Comparison of ENCODE assay signal across 6 cellular contexts in the genomic region with DNA sequence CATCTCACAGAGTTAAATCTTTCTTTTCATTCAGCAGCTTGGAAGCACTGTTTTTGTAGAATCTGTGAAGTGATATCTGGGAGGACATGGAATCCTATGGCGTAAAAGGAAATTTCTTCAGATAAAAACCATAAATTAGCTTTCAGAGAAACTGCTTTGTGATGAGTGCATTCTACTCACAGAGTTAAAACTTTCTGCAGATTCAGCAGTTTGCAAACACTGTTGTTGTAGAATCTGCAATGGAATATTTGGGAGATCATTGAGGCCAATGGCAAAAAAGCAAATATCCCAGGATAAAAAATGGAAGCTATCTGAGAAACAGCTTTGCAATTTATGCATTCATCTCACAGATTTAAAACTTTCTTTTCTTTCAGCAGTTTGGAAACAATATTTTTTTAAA.
"Had no signal": no experiment of that assay in that cellular context is flagged by ENCODE, and none has a peak within 500 bp of the region (broad histone marks: within the 10 kb centered on the region; RNA-seq: fewer than 3 reads in every experiment).

No MANE protein-coding gene starts in this region.

- H3K9ac ChIP-seq: KMS-11 had no signal

- DNase-seq: Karpas-422, KBM-7, KG1 had no signal

- H3K27ac ChIP-seq: HL-60, KMS-11 had no signal

- FAIRE-seq: HTR-8/SVneo had no signal

- H3K4me2 ChIP-seq: KMS-11 had no signal
